Comparison of ENCODE assay signal across 1 cellular context in genomic region chr11:119993732-119994131, GRCh38.
TF ChIP-seq lines count a peak whose summit lies in the region.

No MANE protein-coding gene starts in this region.

TF ChIP-seq in WTC11, 78 proteins besides CTCF, POLR2A, EP300 and RAD21 (continued from another document):
- TF ChIP-seq PRDM15 (CRISPR knock-in tag; IDR thresholded peaks at IDR 0.05) (no peak), SMAD3 (CRISPR knock-in tag; IDR thresholded peaks at IDR 0.05; ENCODE audit: borderline replicate concordance) (no peak), ZNF263 (CRISPR knock-in tag; IDR thresholded peaks at IDR 0.05; ENCODE audit: low read depth) (no peak)
